In genomic region chr1:10909697-10910489, GRCh38 we compare ENCODE assay signal across 9 cellular contexts.
DNase-seq lines count a peak whose midpoint lies in the region; ATAC-seq, FAIRE-seq and TF ChIP-seq lines count a peak whose summit lies in the region.
"Had no signal": no experiment of that assay in that cellular context is flagged by ENCODE, and none has a peak within 500 bp of the region (broad histone marks: within the 10 kb centered on the region; RNA-seq: fewer than 3 reads in every experiment).

No MANE protein-coding gene starts in this region.

- no peaks in the 10 kb centered on the region for H3K9me3 Mint-ChIP-seq in activated naive CD8-positive, alpha-beta T cell treated with anti-CD3 and anti-CD28 coated beads for 36 hours

- in situ Hi-C loops in HAP-1 (cut with MboI; ENCODE audit: low sequenced_read_pairs), result no loop called here

- H3K27ac ChIP-seq in BLaER1 (peak overlapping the region; percentile 41), SU-DHL-6 (ENCODE audit: low read depth, low read length) (no peak overlapping the region), kidney (ENCODE audit: low read depth in 2 of 2, low read length in 2 of 2) (no peak overlapping the region)
- H3K27ac ChIP-seq: skin epidermis had no signal

- H3K36me3 ChIP-seq in BLaER1 (no peaks in the 10 kb centered on the region), HAP-1 (replicated peaks) (no peaks in the 10 kb centered on the region), SU-DHL-6 (ENCODE audit: low read length) (no peaks in the 10 kb centered on the region), kidney (ENCODE audit: control insufficient read depth in 1 of 2, insufficient read depth in 2 of 2, low read length in 2 of 2) (no peaks in the 10 kb centered on the region)

- H3K4me3 Mint-ChIP-seq in activated naive CD8-positive, alpha-beta T cell treated with anti-CD3 and anti-CD28 coated beads for 36 hours, result no peak overlapping the region

- no peaks in the 10 kb centered on the region for H3K27me3 Mint-ChIP-seq in activated naive CD8-positive, alpha-beta T cell treated with anti-CD3 and anti-CD28 coated beads for 36 hours

- H3K27me3 ChIP-seq in BLaER1 (peaks cover 51% of the 10 kb centered on the region), HAP-1 (ENCODE audit: low read depth) (no peaks in the 10 kb centered on the region), SU-DHL-6 (ENCODE audit: low read length) (no peaks in the 10 kb centered on the region)

- intact Hi-C loops in kidney (cut with DNase I), result no loop called here

- H2AFZ ChIP-seq in SU-DHL-6 (ENCODE audit: low read depth, low read length, severe bottlenecking), result peak overlapping the region; percentile 62

- H3K4me2 ChIP-seq in BLaER1 (peak overlapping the region; percentile 96), SU-DHL-6 (ENCODE audit: low read depth, low read length, poor library complexity, severe bottlenecking) (no peak overlapping the region)

- no peak for FAIRE-seq in kidney (lab: Jason Lieb, UNC)

- peak overlapping the region; percentile 50; the same call in 1 of the 2 replicates for H3K9ac ChIP-seq in BLaER1
- no peak overlapping the region for H3K9ac ChIP-seq in SU-DHL-6 (ENCODE audit: low read length)
- H3K9ac ChIP-seq in kidney (ENCODE audit: low read length in 2 of 2), result no peak overlapping the region

- H3K9me2 ChIP-seq in SU-DHL-6 (replicated peaks; ENCODE audit: insufficient read depth, low read length), result no peaks in the 10 kb centered on the region

- ATAC-seq in HG03565 (IDR thresholded peaks at IDR 0.05; ENCODE audit: unreplicated experiment) (no peak), GM19463 (IDR thresholded peaks at IDR 0.05; ENCODE audit: unreplicated experiment) (no peak)

- peak overlapping the region; percentile 48; the same call in 1 of the 2 replicates for H3K4me3 ChIP-seq in BLaER1
- H3K4me3 ChIP-seq in HAP-1, result no peak overlapping the region
- H3K4me3 ChIP-seq in SU-DHL-6 (ENCODE audit: insufficient read depth, low read length, poor library complexity, severe bottlenecking), result no peak overlapping the region
- H3K4me3 ChIP-seq in kidney (ENCODE audit: low read length in 2 of 2), result no peak overlapping the region
- H3K4me3 ChIP-seq: skin epidermis had no signal

- no peak overlapping the region for H3K27ac Mint-ChIP-seq in activated naive CD8-positive, alpha-beta T cell treated with anti-CD3 and anti-CD28 coated beads for 36 hours

- H3K79me2 ChIP-seq in SU-DHL-6 (ENCODE audit: insufficient read depth, low read length), result no peaks in the 10 kb centered on the region

- no peaks in the 10 kb centered on the region for H3F3A ChIP-seq in SU-DHL-6 (ENCODE audit: insufficient read depth)

- peaks cover 57% of the 10 kb centered on the region for H3K4me1 ChIP-seq in BLaER1
- H3K4me1 ChIP-seq in HAP-1, result no peaks in the 10 kb centered on the region
- H3K4me1 ChIP-seq in kidney (ENCODE audit: control insufficient read depth in 1 of 2, insufficient read depth in 1 of 2, low read depth in 1 of 2, low read length in 2 of 2), result no peaks in the 10 kb centered on the region

- peaks cover 20% of the 10 kb centered on the region; the same call in 1 of the 2 replicates for H4K20me1 ChIP-seq in BLaER1
- no peaks in the 10 kb centered on the region for H4K20me1 ChIP-seq in SU-DHL-6 (ENCODE audit: low read depth, low read length)

- H3K36me3 Mint-ChIP-seq in activated naive CD8-positive, alpha-beta T cell treated with anti-CD3 and anti-CD28 coated beads for 36 hours, result no peaks in the 10 kb centered on the region

- H3K9me3 ChIP-seq in BLaER1, result no peaks in the 10 kb centered on the region
- H3K9me3 ChIP-seq in HAP-1, result no peaks in the 10 kb centered on the region
- H3K9me3 ChIP-seq in SU-DHL-6 (ENCODE audit: insufficient read depth, low read length), result no peaks in the 10 kb centered on the region
- H3K9me3 ChIP-seq in kidney (ENCODE audit: control insufficient read depth in 1 of 2, low read length in 2 of 2), result no peaks in the 10 kb centered on the region

- peaks cover 16% of the 10 kb centered on the region for H3K4me1 Mint-ChIP-seq in activated naive CD8-positive, alpha-beta T cell treated with anti-CD3 and anti-CD28 coated beads for 36 hours

- DNase-seq in HAP-1 (ENCODE audit: low spot score in 2 of 2) (peak; percentile 17 to 86), kidney (peak; percentile 79)
- DNase-seq in activated naive CD8-positive, alpha-beta T cell treated with anti-CD3 and anti-CD28 coated beads for 36 hours, result peak; percentile 73
- peak; percentile 44 to 53 for DNase-seq in stimulated activated CD8-positive, alpha-beta memory T cell treated with anti-CD3 and anti-CD28 coated beads, Interleukin-15, amount 100 ng/mL, for 4 hours (ENCODE audit: low read depth in 2 of 2)

- TF ChIP-seq CTCF in SU-DHL-6 (IDR thresholded peaks at IDR 0.05; ENCODE audit: insufficient read depth, low read length, poor library complexity, severe bottlenecking) (peak; percentile 75), kidney (IDR thresholded peaks at IDR 0.05; ENCODE audit: borderline replicate concordance, extremely low read depth, insufficient read depth) (peak; percentile 44)
